ENCODE assay signal across 8 cellular contexts in genomic region chr14:48111151-48111550, GRCh38.
"Had no signal": no experiment of that assay in that cellular context is flagged by ENCODE, and none has a peak within 500 bp of the region (broad histone marks: within the 10 kb centered on the region; RNA-seq: fewer than 3 reads in every experiment).

No MANE protein-coding gene starts in this region.

- H3K9me3 ChIP-seq: HAP-1 had no signal

- H3K4me1 ChIP-seq: HAP-1 had no signal

- H3K36me3 ChIP-seq: HAP-1 had no signal

- H3K9ac ChIP-seq: GM23248 had no signal

- H3K4me3 ChIP-seq: GM23248, HAP-1, K562 had no signal

- H3K27ac ChIP-seq: GM23248, HL-60 had no signal

- H2AFZ ChIP-seq: GM23248 had no signal

- DNase-seq: GM23248, GOT3, H7, HFFc6, IMR-90 had no signal
